In genomic region chr20:44976698-44977097, GRCh38 we compare ENCODE assay signal across 27 cellular contexts. TPM values are rescaled to one million over a fixed set of nuclear protein-coding genes. Genes with fewer than 3 reads are reported as not detected.
DNase-seq lines count a peak whose midpoint lies in the region; ATAC-seq, FAIRE-seq and TF ChIP-seq lines count a peak whose summit lies in the region.
"Had no signal": no experiment of that assay in that cellular context is flagged by ENCODE, and none has a peak within 500 bp of the region (broad histone marks: within the 10 kb centered on the region; RNA-seq: fewer than 3 reads in every experiment).

No MANE protein-coding gene starts in this region.

- no peak for TF ChIP-seq CTCF in GM13977 (IDR thresholded peaks at IDR 0.05; ENCODE audit: extremely low read depth, insufficient read depth, missing control alignments)

- in situ Hi-C loops in GM13977 (cut with MboI; ENCODE audit: low pct_unique_long_range_greater_than_20kb, low sequenced_read_pairs, unreplicated experiment): no loop called here

- H3K4me3 Mint-ChIP-seq in activated CD4-positive, alpha-beta T cell treated with anti-CD3 and anti-CD28 coated beads for 36 hours: no peak overlapping the region
- H3K4me3 Mint-ChIP-seq in activated CD4-positive, alpha-beta memory T cell treated with anti-CD3 and anti-CD28 coated beads, Interleukin-2, amount 10 ng/mL, durations not matched to agents 7 days and 5 days: no peak overlapping the region
- H3K4me3 Mint-ChIP-seq in naive B cell: peak overlapping the region in 1 of 8 donors; percentile 74
- H3K4me3 Mint-ChIP-seq: nephron had no signal

- H3K9me3 Mint-ChIP-seq in activated CD4-positive, alpha-beta T cell treated with anti-CD3 and anti-CD28 coated beads for 36 hours (ENCODE audit: low read depth): no peaks in the 10 kb centered on the region
- no peaks in the 10 kb centered on the region for H3K9me3 Mint-ChIP-seq in activated CD4-positive, alpha-beta memory T cell treated with anti-CD3 and anti-CD28 coated beads, Interleukin-2, amount 10 ng/mL, durations not matched to agents 7 days and 5 days
- H3K9me3 Mint-ChIP-seq in naive B cell: no peaks in the 10 kb centered on the region
- H3K9me3 Mint-ChIP-seq: nephron had no signal

- intact Hi-C loops in activated CD4-positive, alpha-beta T cell treated with anti-CD3 and anti-CD28 coated beads for 36 hours (cut with DNase I, micrococcal nuclease): loop anchor here in 1 of 2 experiments (10.0 kb wide), 1 partner anchor 482 kb away; no protein-coding TSS in a partner anchor

- peak overlapping the region; percentile 64 for H3K27ac Mint-ChIP-seq in activated CD4-positive, alpha-beta T cell treated with anti-CD3 and anti-CD28 coated beads for 36 hours
- H3K27ac Mint-ChIP-seq in activated CD4-positive, alpha-beta memory T cell treated with anti-CD3 and anti-CD28 coated beads, Interleukin-2, amount 10 ng/mL, durations not matched to agents 7 days and 5 days: peak overlapping the region; percentile 12
- H3K27ac Mint-ChIP-seq in naive B cell: peak overlapping the region in 5 of 6 donors; percentile 13 to 99 (median 98)
- H3K27ac Mint-ChIP-seq: nephron, progenitor cell of endocrine pancreas had no signal

- FAIRE-seq in GM12892 (lab: Jason Lieb, UNC) (no peak), urothelium cell line (lab: Jason Lieb, UNC) (no peak)
- FAIRE-seq: astrocyte, K562 had no signal

- peaks cover 80% of the 10 kb centered on the region for H3K36me3 Mint-ChIP-seq in activated CD4-positive, alpha-beta T cell treated with anti-CD3 and anti-CD28 coated beads for 36 hours (ENCODE audit: low read depth)
- peaks cover 86% of the 10 kb centered on the region for H3K36me3 Mint-ChIP-seq in activated CD4-positive, alpha-beta memory T cell treated with anti-CD3 and anti-CD28 coated beads, Interleukin-2, amount 10 ng/mL, durations not matched to agents 7 days and 5 days (ENCODE audit: low read depth)
- peaks cover 30 to 37% of the 10 kb centered on the region in 2 donors for H3K36me3 Mint-ChIP-seq in naive B cell

- no peak for DNase-seq in activated CD4-positive, alpha-beta T cell treated with anti-CD3 and anti-CD28 coated beads for 36 hours
- DNase-seq in activated CD4-positive, alpha-beta T cell treated with anti-CD3 and anti-CD28 coated beads, Interleukin-2, amount 50 U/mL, for 1 hour: no peak
- DNase-seq in GM12892 (ENCODE audit: insufficient read length) (no peak), naive B cell (no peak), urothelium cell line (ENCODE audit: low spot score) (no peak), GM13977 (ENCODE audit: low spot score) (no peak)
- no peak for DNase-seq in activated CD4-positive, alpha-beta memory T cell treated with anti-CD3 and anti-CD28 coated beads, Interleukin-2, amount 10 ng/mL, durations not matched to agents 7 days and 5 days
- DNase-seq: activated effector memory CD4-positive, alpha-beta T cell treated with anti-CD3 and anti-CD28 coated beads, Interleukin-2, amount 50 U/mL, for 16 hours; BE2C; cerebellar nuclear complex; DMS 273 treated with DMSO at 0.1 percent for 48 hours; effector CD4-positive, alpha-beta T cell; gastrocnemius medialis; GF-D8; mesenchymal stem cell; NCI-H1930; NCI-H446; stimulated activated CD4-positive, alpha-beta T cell treated with anti-CD3 and anti-CD28 coated beads, Interleukin-2, amount 100 ng/mL, for 24 hours; SW 1271; upper lobe of right lung had no signal

- no peaks in the 10 kb centered on the region for H3K27me3 Mint-ChIP-seq in activated CD4-positive, alpha-beta T cell treated with anti-CD3 and anti-CD28 coated beads for 36 hours
- no peaks in the 10 kb centered on the region for H3K27me3 Mint-ChIP-seq in activated CD4-positive, alpha-beta memory T cell treated with anti-CD3 and anti-CD28 coated beads, Interleukin-2, amount 10 ng/mL, durations not matched to agents 7 days and 5 days
- H3K27me3 Mint-ChIP-seq in naive B cell: no peaks in the 10 kb centered on the region
- H3K27me3 Mint-ChIP-seq: progenitor cell of endocrine pancreas had no signal

- no peak for ATAC-seq in activated CD4-positive, alpha-beta T cell treated with anti-CD3 and anti-CD28 coated beads for 36 hours
- ATAC-seq in naive B cell (ENCODE audit: low read depth in 2 of 2) (no peak), GM19467 (IDR thresholded peaks at IDR 0.05; ENCODE audit: unreplicated experiment) (no peak)
- ATAC-seq: esophagus mucosa, gastrocnemius medialis, K562, Right ventricle myocardium inferior, upper lobe of right lung had no signal

- POLR2A ChIA-PET in activated CD4-positive, alpha-beta T cell treated with anti-CD3 and anti-CD28 coated beads for 36 hours (lab: Charles Lee): interaction anchor here (1.0 kb wide), 1 partner anchor 20 kb away, joined by 5 read pairs; no protein-coding TSS in a partner anchor
- POLR2A ChIA-PET in activated CD4-positive, alpha-beta memory T cell treated with anti-CD3 and anti-CD28 coated beads, Interleukin-2, amount 10 ng/mL, durations not matched to agents 7 days and 5 days (lab: Charles Lee): interaction anchor here (1.2 to 6.2 kb wide), 5 partner anchors 10 to 91 kb away, joined by 3 to 105 read pairs (median 9); partner anchors contain the start of genes PABPC1L, STK4, TOMM34 and YWHAB

- H3K4me1 Mint-ChIP-seq in activated CD4-positive, alpha-beta T cell treated with anti-CD3 and anti-CD28 coated beads for 36 hours: peaks cover 91% of the 10 kb centered on the region
- peaks cover 74% of the 10 kb centered on the region for H3K4me1 Mint-ChIP-seq in activated CD4-positive, alpha-beta memory T cell treated with anti-CD3 and anti-CD28 coated beads, Interleukin-2, amount 10 ng/mL, durations not matched to agents 7 days and 5 days
- H3K4me1 Mint-ChIP-seq in naive B cell: peaks cover 46 to 61% (median 53%) of the 10 kb centered on the region in 3 donors
- H3K4me1 Mint-ChIP-seq: nephron had no signal

- CTCF ChIA-PET in activated CD4-positive, alpha-beta T cell treated with anti-CD3 and anti-CD28 coated beads for 36 hours (lab: Charles Lee): interaction anchor here (1.6 to 3.3 kb wide), 5 partner anchors 8 to 35 kb away, joined by 4 to 18 read pairs (median 6); no protein-coding TSS in a partner anchor
- CTCF ChIA-PET in activated CD4-positive, alpha-beta memory T cell treated with anti-CD3 and anti-CD28 coated beads, Interleukin-2, amount 10 ng/mL, durations not matched to agents 7 days and 5 days (lab: Charles Lee): interaction anchor here (0.6 kb wide), 1 partner anchor 34 kb away, joined by 3 read pairs; no protein-coding TSS in a partner anchor

- peak; percentile 51; the same call in 1 of the 2 replicates for TF ChIP-seq POLR2A in GM12892 (IDR thresholded peaks at IDR 0.05; ENCODE audit: low read depth, low read length)

RNA-seq across cellular contexts. Expression of gene STK4, which starts 10.4 kb away (rescaled TPM):
- 100 to 1,000 TPM; 156 to 164 TPM for total RNA-seq in activated CD4-positive, alpha-beta T cell treated with anti-CD3 and anti-CD28 coated beads for 36 hours
- polyA plus RNA-seq in GM12892 (2012; ENCODE audit: missing spikeins): 49.7 TPM
- total RNA-seq in activated CD4-positive, alpha-beta memory T cell treated with anti-CD3 and anti-CD28 coated beads, Interleukin-2, amount 10 ng/mL, durations not matched to agents 7 days and 5 days: 100 to 1,000 TPM; 204 to 213 TPM
- polyA plus RNA-seq in naive B cell (ENCODE audit: low read depth in 6 of 6): 100 to 1,000 TPM; 116 to 199 (median 173) TPM

RNA-seq across cellular contexts. Expression of gene TOMM34, which starts 16.5 kb away (rescaled TPM):
- 10 to 100 TPM; 56.5 to 61.2 TPM for total RNA-seq in activated CD4-positive, alpha-beta T cell treated with anti-CD3 and anti-CD28 coated beads for 36 hours
- 26.7 TPM for polyA plus RNA-seq in GM12892 (2012; ENCODE audit: missing spikeins)
- total RNA-seq in activated CD4-positive, alpha-beta memory T cell treated with anti-CD3 and anti-CD28 coated beads, Interleukin-2, amount 10 ng/mL, durations not matched to agents 7 days and 5 days: 10 to 100 TPM; 16.0 to 16.4 TPM
- 10 to 100 TPM; 24.8 to 49.1 (median 38.4) TPM for polyA plus RNA-seq in naive B cell (ENCODE audit: low read depth in 6 of 6)

Comparison
In these comparisons a context has a peak if more than half of its experiments do, and no peak if none do; other contexts are left out.
1. H3K27ac Mint-ChIP-seq: peak in every context shown above with its lines; median percentile 98 in naive B cell; 64 in activated CD4-positive, alpha-beta T cell treated with anti-CD3 and anti-CD28 coated beads for 36 hours; 12 in activated CD4-positive, alpha-beta memory T cell treated with anti-CD3 and anti-CD28 coated beads, Interleukin-2, amount 10 ng/mL, durations not matched to agents 7 days and 5 days.